ENCODE assay signal across 8 cellular contexts in genomic region chr18:79069792-79070151, GRCh38. TPM values are rescaled to one million over a fixed set of nuclear protein-coding genes. Genes with fewer than 3 reads are reported as not detected.
DNase-seq lines count a peak whose midpoint lies in the region; ATAC-seq and TF ChIP-seq lines count a peak whose summit lies in the region.

No MANE protein-coding gene starts in this region.

- DNase-seq in H9 (no peak), left lung (no peak), thyroid gland (no peak), GM13976 (ENCODE audit: low spot score) (no peak), HPDE6-E6E7 (ENCODE audit: extremely low spot score) (no peak)

- H2BK5ac ChIP-seq in H9 (ENCODE audit: insufficient read length, low read length), result no peak overlapping the region

- no peak overlapping the region for H4K91ac ChIP-seq in H9 (ENCODE audit: insufficient read length, low read depth, low read length)

- H2BK15ac ChIP-seq in H9 (ENCODE audit: low read depth, low read length), result no peak overlapping the region

- H3K9me3 ChIP-seq in H9 (ENCODE audit: control insufficient read depth, low read depth, low read length) (no peaks in the 10 kb centered on the region), left lung (no peaks in the 10 kb centered on the region), thyroid gland (no peaks in the 10 kb centered on the region)

- no peak overlapping the region for H3T11ph ChIP-seq in H9 (ENCODE audit: low read length)

- H3K9me3 Mint-ChIP-seq in H9, result peaks cover 57 to 58% of the 10 kb centered on the region in 2 experiments

- peaks cover 30 to 53% (median 38%) of the 10 kb centered on the region in 3 experiments for H3K36me3 Mint-ChIP-seq in H9 (ENCODE audit: insufficient read depth in 1 of 3, low read depth in 3 of 3)

- H3K14ac ChIP-seq in H9 (ENCODE audit: insufficient read depth, low read length), result peak overlapping the region; percentile 69; the same call in 1 of the 2 replicates

- in situ Hi-C loops in GM13976 (cut with MboI; ENCODE audit: low sequenced_read_pairs, unreplicated experiment), result loop anchor here (25.0 kb wide), 1 partner anchor 168 kb away; no protein-coding TSS in a partner anchor

- H2BK12ac ChIP-seq in H9 (ENCODE audit: insufficient read length, low read depth, low read length), result no peak overlapping the region

- peak overlapping the region in 2 of 3 experiments; percentile 59 to 89; a peak in 4 of 7 replicates for H3K27ac Mint-ChIP-seq in H9

- peak overlapping the region; percentile 43 for H3K18ac ChIP-seq in H9 (ENCODE audit: insufficient read length, low read depth, low read length)

- H4K20me1 ChIP-seq in H9 (ENCODE audit: control insufficient read depth, insufficient read depth, insufficient read length), result no peaks in the 10 kb centered on the region

- H3K4me3 Mint-ChIP-seq in H9, result peak overlapping the region; percentile 82 to 89

- no peak overlapping the region for H3K56ac ChIP-seq in H9 (ENCODE audit: insufficient read length, low read depth, low read length)

- peaks cover 9% of the 10 kb centered on the region for H3K79me1 ChIP-seq in H9 (ENCODE audit: insufficient read depth, low read depth, low read length, poor library complexity, severe bottlenecking)

- H3K4me3 ChIP-seq in ACC112 (ENCODE audit: low read depth, low read length) (peak overlapping the region; percentile 99), left lung (peak overlapping the region; percentile 84 to 96), thyroid gland (replicated peaks in 1 of 3) (peak overlapping the region; percentile 63 to 100 (median 97))

- no CpG with 5 or more reads among the region's 12 CpGs for WGBS in H9 (ENCODE audit: extremely low coverage, insufficient read length, low lambda C conversion rate)
- 0 to 1% (median 0%) methylated on average over 12 of the region's 12 CpGs for WGBS in adipose tissue, 3 donors
- WGBS in thyroid gland, 2 donors, result 1 to 2% methylated on average over 12 of the region's 12 CpGs

- no peaks in the 10 kb centered on the region for H3K27me3 ChIP-seq in ACC112 (ENCODE audit: insufficient read depth, low read length)
- H3K27me3 ChIP-seq in H9 (ENCODE audit: insufficient read depth, low read length), result peaks cover 7% of the 10 kb centered on the region; the same call in 1 of the 2 replicates
- H3K27me3 ChIP-seq in left lung, result no peaks in the 10 kb centered on the region
- no peaks in the 10 kb centered on the region for H3K27me3 ChIP-seq in thyroid gland

- peak overlapping the region; percentile 82 for H3K27ac ChIP-seq in ACC112 (ENCODE audit: low read depth, low read length)
- H3K27ac ChIP-seq in H9 (ENCODE audit: insufficient read length, low read depth, low read length), result no peak overlapping the region
- peak overlapping the region; percentile 78 for H3K27ac ChIP-seq in adipose tissue (ENCODE audit: low read depth, low read length)
- H3K27ac ChIP-seq in left lung, result peak overlapping the region; percentile 84 to 94
- peak overlapping the region; percentile 75 to 95 (median 92) for H3K27ac ChIP-seq in thyroid gland

- H2AFZ ChIP-seq in ACC112 (ENCODE audit: low read length, unreplicated experiment), result peak overlapping the region; percentile 94
- no peak overlapping the region for H2AFZ ChIP-seq in H9 (ENCODE audit: low read length)

- no peak overlapping the region for H4K5ac ChIP-seq in H9 (ENCODE audit: insufficient read length, low read depth, low read length)

- no peak overlapping the region for H4K8ac ChIP-seq in H9 (replicated peaks; ENCODE audit: insufficient read length, low read depth, low read length)

- no peak for TF ChIP-seq POLR2A in thyroid gland (IDR thresholded peaks at IDR 0.05)

- no peaks in the 10 kb centered on the region for H3K36me3 ChIP-seq in ACC112 (ENCODE audit: insufficient read depth, low read length)
- no peaks in the 10 kb centered on the region for H3K36me3 ChIP-seq in left lung
- no peaks in the 10 kb centered on the region for H3K36me3 ChIP-seq in thyroid gland

- peaks cover 34% of the 10 kb centered on the region for H3K27me3 Mint-ChIP-seq in H9 (ENCODE audit: low read depth)

- peaks cover 10% of the 10 kb centered on the region for H3K4me1 ChIP-seq in ACC112 (ENCODE audit: control insufficient read depth, insufficient read depth, low read length, unreplicated experiment)
- no peaks in the 10 kb centered on the region for H3K4me1 ChIP-seq in H9 (ENCODE audit: insufficient read depth, low read length)
- peaks cover 10 to 19% of the 10 kb centered on the region in 2 donors for H3K4me1 ChIP-seq in left lung
- H3K4me1 ChIP-seq in thyroid gland, result peaks cover 8 to 10% of the 10 kb centered on the region in 2 donors

- H3K4ac ChIP-seq in H9 (ENCODE audit: low read depth, low read length), result no peak overlapping the region

- no peak overlapping the region for H2BK20ac ChIP-seq in H9 (ENCODE audit: low read depth, low read length, poor library complexity, severe bottlenecking)

- H3K4me2 ChIP-seq in H9 (ENCODE audit: insufficient read depth, insufficient read length, low read length), result peak overlapping the region; percentile 76

- no peak overlapping the region for H3K23ac ChIP-seq in H9 (ENCODE audit: insufficient read length, low read depth, low read length)

- H3K9ac ChIP-seq in H9 (ENCODE audit: extremely low read depth, insufficient read length, low read length), result peak overlapping the region; percentile 89

- TF ChIP-seq CTCF in H9 (conservative IDR thresholded peaks at IDR 0.05) (no peak), left lung (IDR thresholded peaks at IDR 0.05) (no peak), thyroid gland (IDR thresholded peaks at IDR 0.05) (no peak), GM13976 (IDR thresholded peaks at IDR 0.05; ENCODE audit: borderline replicate concordance, control extremely low read depth, extremely low read depth, insufficient read depth, missing control alignments) (no peak)

- ATAC-seq in left lung (no peak), HG02642 (IDR thresholded peaks at IDR 0.05; ENCODE audit: poor library complexity, unreplicated experiment) (no peak)

- peaks cover 38% of the 10 kb centered on the region for H3K79me2 ChIP-seq in ACC112 (ENCODE audit: control insufficient read depth, insufficient read depth, low read length, unreplicated experiment)
- H3K79me2 ChIP-seq in H9 (ENCODE audit: insufficient read depth, low read length), result peaks cover 17% of the 10 kb centered on the region; the same call in 1 of the 2 replicates

- H2BK120ac ChIP-seq in H9 (ENCODE audit: low read depth, low read length, poor library complexity, severe bottlenecking), result no peak overlapping the region

- peaks cover 4 to 8% of the 10 kb centered on the region in 2 experiments; a peak in 3 of 4 replicates for H3K4me1 Mint-ChIP-seq in H9

- peaks cover 8% of the 10 kb centered on the region for H3K23me2 ChIP-seq in H9 (ENCODE audit: insufficient read length, low read depth, low read length, poor library complexity, severe bottlenecking)

- H2AK5ac ChIP-seq in H9 (ENCODE audit: insufficient read length, low read length), result no peak overlapping the region

- intact Hi-C loops in left lung (cut with DNase I) (no loop called here), thyroid gland (cut with DNase I) (no loop called here)

RNA-seq across cellular contexts. Expression of gene ATP9B, which starts 0.6 kb away (rescaled TPM):
- total RNA-seq in H9 (2021) (19.1 and 20.9 TPM in 2 replicates), left lung (10 to 100 TPM; 29.2 to 37.8 TPM), thyroid gland (10 to 100 TPM; 30.6 to 58.1 (median 48.2) TPM)
- 10 to 100 TPM in 1 of 3 donors, 1 to 10 TPM in 2; 7.3 to 13.5 (median 9.3) TPM for polyA plus RNA-seq in adipose tissue
